In genomic region chr18:39952816-39953215, GRCh38 we compare ENCODE assay signal across 23 cellular contexts.
"Had no signal": no experiment of that assay in that cellular context is flagged by ENCODE, and none has a peak within 500 bp of the region (broad histone marks: within the 10 kb centered on the region; RNA-seq: fewer than 3 reads in every experiment).

No MANE protein-coding gene starts in this region.

- H3K9me3 ChIP-seq: SJCRH30 had no signal

- H3K4me3 ChIP-seq: SJCRH30 had no signal

- ATAC-seq: HepG2, Panc1, PC-3, SK-N-SH treated with all-trans-retinoic acid at 6 μM for 48 hours had no signal

- DNase-seq: IMR-90; Kasumi-1; KG1; NCI-H1092; NCI-H1105 treated with DMSO at 0.1 percent for 48 hours; NCI-H1417 treated with DMSO at 0.1 percent for 48 hours; NCI-H146; NCI-H1694 treated with DMSO at 0.1 percent for 48 hours; NCI-H1930; NCI-H2081; NCI-H2107; NCI-H2227 treated with DMSO at 0.1 percent for 48 hours; NCI-H524 treated with DMSO at 0.1 percent for 48 hours; NCI-H69; NCI-H774; NK-92 treated with Interleukin-12 subunit alpha and Interleukin-12 subunit beta, amount 100 ng/mL, for 24 hours; PC-3; SHP77; SJCRH30 had no signal

- H3K27ac ChIP-seq: RWPE1, SJCRH30 had no signal

- H3K4me1 ChIP-seq: SJCRH30 had no signal

- H3K27me3 ChIP-seq: SJCRH30 had no signal

- H3K36me3 ChIP-seq: SJCRH30 had no signal
